ENCODE assay signal across 1 cellular context in genomic region chr16:31198207-31198882, GRCh38.
TF ChIP-seq lines count a peak whose summit lies in the region.

No MANE protein-coding gene starts in this region.

TF ChIP-seq in endothelial cell of umbilical vein, 7 proteins besides CTCF, POLR2A, EP300 and RAD21:
- no peak for TF ChIP-seq EZH2 (IDR thresholded peaks at IDR 0.05; ENCODE audit: borderline replicate concordance, low read depth, low read length, severe bottlenecking)
- no peak for TF ChIP-seq FOS (IDR thresholded peaks at IDR 0.05; ENCODE audit: borderline replicate concordance, insufficient read depth, low read length)
- TF ChIP-seq JUN (IDR thresholded peaks at IDR 0.05; ENCODE audit: borderline replicate concordance, insufficient read depth, insufficient read length, low read depth) = no peak
- TF ChIP-seq POLR2AphosphoS5 (IDR thresholded peaks at IDR 0.05; ENCODE audit: insufficient read depth, low read depth, low read length) = no peak
- TF ChIP-seq MYC (IDR thresholded peaks at IDR 0.05; ENCODE audit: low read depth, low read length) = no peak
- TF ChIP-seq MAX (IDR thresholded peaks at IDR 0.05; ENCODE audit: insufficient read depth, insufficient read length) = no peak
- TF ChIP-seq GATA2 (IDR thresholded peaks at IDR 0.05; ENCODE audit: insufficient read depth, insufficient read length, low read depth, low read length) = no peak
TF ChIP-seq in endothelial cell of umbilical vein: peak in this region for 0.
